Comparison of ENCODE assay signal across 29 cellular contexts in the genomic region with DNA sequence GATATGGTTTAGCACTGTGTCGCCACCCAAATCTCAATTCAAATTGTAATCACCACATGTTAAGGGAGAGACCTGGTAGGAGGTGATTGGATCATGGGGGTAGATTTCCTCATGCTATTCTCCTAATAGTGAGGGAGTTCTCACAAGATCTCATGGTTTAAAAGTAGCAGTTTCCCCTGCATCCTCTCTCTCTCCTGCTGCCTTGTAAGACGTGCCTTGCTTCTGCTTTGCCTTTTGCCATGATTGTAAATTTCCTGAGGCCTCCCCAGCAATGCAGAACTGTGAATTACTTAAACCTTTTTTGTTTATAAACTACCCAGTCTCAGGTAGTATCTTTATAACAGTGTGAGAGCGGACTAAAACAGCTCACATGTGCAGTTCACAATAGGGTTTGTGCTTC.
"Had no signal": no experiment of that assay in that cellular context is flagged by ENCODE, and none has a peak within 500 bp of the region (broad histone marks: within the 10 kb centered on the region; RNA-seq: fewer than 3 reads in every experiment).

No MANE protein-coding gene starts in this region.

- H3K4me3 Mint-ChIP-seq: dendritic cell treated with granulocyte-macrophage colony-stimulating factor and Interleukin-4, amounts not matched to agents 40 ng/mL and 50 ng/mL, for 4 days; effector memory CD8-positive, alpha-beta T cell; endodermal cell had no signal

- H3K4me1 Mint-ChIP-seq: endodermal cell had no signal

- H3K27me3 Mint-ChIP-seq: dendritic cell treated with granulocyte-macrophage colony-stimulating factor and Interleukin-4, amounts not matched to agents 40 ng/mL and 50 ng/mL, for 4 days; effector memory CD8-positive, alpha-beta T cell had no signal

- H3K36me3 ChIP-seq: colonic mucosa, esophagus muscularis mucosa, esophagus squamous epithelium, gastrocnemius medialis, gastroesophageal sphincter, heart left ventricle, heart right ventricle had no signal

- H3K4me1 ChIP-seq: colonic mucosa, esophagus muscularis mucosa, esophagus squamous epithelium, foreskin keratinocyte, gastrocnemius medialis, gastroesophageal sphincter, heart left ventricle, heart right ventricle had no signal

- FAIRE-seq: colon, endometrium, endothelial cell of umbilical vein, frontal cortex had no signal

- H3K27ac Mint-ChIP-seq: dendritic cell treated with granulocyte-macrophage colony-stimulating factor and Interleukin-4, amounts not matched to agents 40 ng/mL and 50 ng/mL, for 4 days; effector memory CD8-positive, alpha-beta T cell; endodermal cell had no signal

- H3K27ac ChIP-seq: colonic mucosa, coronary artery, dorsolateral prefrontal cortex, epithelial cell of prostate, esophagus muscularis mucosa, esophagus squamous epithelium, foreskin keratinocyte, gastrocnemius medialis, gastroesophageal sphincter, heart left ventricle, heart right ventricle had no signal

- DNase-seq: colonic mucosa; cortex of kidney; dermis blood vessel endothelial cell; dorsolateral prefrontal cortex; effector CD4-positive, alpha-beta T cell; effector CD8-positive, alpha-beta T cell; effector memory CD4-positive, alpha-beta T cell; effector memory CD8-positive, alpha-beta T cell; endodermal cell; erythroblast; esophagus squamous epithelium; foreskin fibroblast; foreskin keratinocyte; foreskin melanocyte; gastrocnemius medialis; glutamatergic neuron; head of caudate nucleus; heart left ventricle; heart right ventricle had no signal

- ATAC-seq: effector memory CD8-positive, alpha-beta T cell; esophagus mucosa; foreskin keratinocyte; gastrocnemius medialis; gastroesophageal sphincter; heart left ventricle; heart right ventricle had no signal

- H3K4me3 ChIP-seq: colonic mucosa, coronary artery, dorsolateral prefrontal cortex, esophagus muscularis mucosa, esophagus squamous epithelium, gastrocnemius medialis, gastroesophageal sphincter, heart left ventricle, heart right ventricle had no signal

- H3K9me3 ChIP-seq: colonic mucosa, esophagus muscularis mucosa, gastrocnemius medialis had no signal

- H3K27me3 ChIP-seq: colonic mucosa, dorsolateral prefrontal cortex, esophagus muscularis mucosa, esophagus squamous epithelium, foreskin keratinocyte, gastrocnemius medialis, gastroesophageal sphincter, heart left ventricle, heart right ventricle had no signal
